ENCODE assay signal across 1 cellular context in genomic region chr1:39901486-39902120, GRCh38.
TF ChIP-seq lines count a peak whose summit lies in the region.

Gene MYCL, minus strand, starts transcription at chr1:39901917. Its CDS starts 483 bp downstream, at chr1:39901434.

TF ChIP-seq in K562, 482 proteins besides CTCF, POLR2A, EP300 and RAD21 (continued from another document and continues in another):
- TF ChIP-seq ID3 (CRISPR knock-in tag; IDR thresholded peaks at IDR 0.05), result no peak
- TF ChIP-seq ID3 (tag; IDR thresholded peaks at IDR 0.05), result peak; percentile 94
- peak; percentile 70 for TF ChIP-seq SIN3B (IDR thresholded peaks at IDR 0.05; ENCODE audit: low read depth)
- TF ChIP-seq ZNF79 (CRISPR knock-in tag; IDR thresholded peaks at IDR 0.05; ENCODE audit: low read depth), result no peak
- no peak for TF ChIP-seq MCM3 (IDR thresholded peaks at IDR 0.05)
- peak; percentile 93 for TF ChIP-seq ZNF668 (CRISPR knock-in tag; IDR thresholded peaks at IDR 0.05)
- TF ChIP-seq POLR2AphosphoS5 (IDR thresholded peaks at IDR 0.05; ENCODE audit: control insufficient read depth, insufficient read depth, low read depth, low read length), result peak; percentile 34; the same call in 1 of the 2 replicates
- TF ChIP-seq ZBTB34 (CRISPR knock-in tag; IDR thresholded peaks at IDR 0.05), result peak; percentile 48; the same call in 1 of the 2 replicates
- peak; percentile 3 for TF ChIP-seq CHD1 (IDR thresholded peaks at IDR 0.05; ENCODE audit: low read length)
- TF ChIP-seq MBD2 (IDR thresholded peaks at IDR 0.05; ENCODE audit: borderline replicate concordance, low read depth), result no peak
- peak; percentile 48; the same call in 1 of the 2 replicates for TF ChIP-seq BHLHE40 (IDR thresholded peaks at IDR 0.05; ENCODE audit: low read length)
- TF ChIP-seq MTA3 (IDR thresholded peaks at IDR 0.05; ENCODE audit: borderline replicate concordance), result no peak; the same call in 1 of the 2 replicates
- peak; percentile 90 for TF ChIP-seq TCF15 (CRISPR knock-in tag; IDR thresholded peaks at IDR 0.05)
- peak; percentile 99 for TF ChIP-seq ZNF644 (tag; IDR thresholded peaks at IDR 0.05; ENCODE audit: low read depth)
- peak; percentile 83; the same call in 1 of the 2 replicates for TF ChIP-seq ZBTB17 (CRISPR knock-in tag; IDR thresholded peaks at IDR 0.05)
- TF ChIP-seq CLOCK (CRISPR knock-in tag; IDR thresholded peaks at IDR 0.05; ENCODE audit: borderline replicate concordance), result peak; percentile 6; the same call in 1 of the 2 replicates
- no peak for TF ChIP-seq ATF3 (IDR thresholded peaks at IDR 0.05)
- TF ChIP-seq ATF3 (CRISPR knock-in tag; conservative IDR thresholded peaks at IDR 0.05), result no peak
- peak; percentile 100 for TF ChIP-seq ZNF395 (CRISPR knock-in tag; IDR thresholded peaks at IDR 0.05)
- peak; percentile 66 for TF ChIP-seq FOSL1 (tag; conservative IDR thresholded peaks at IDR 0.05)
- TF ChIP-seq ZNF175 (CRISPR knock-in tag; IDR thresholded peaks at IDR 0.05; ENCODE audit: low read depth), result peak; percentile 99
- no peak for TF ChIP-seq PATZ1 (CRISPR knock-in tag; IDR thresholded peaks at IDR 0.05; ENCODE audit: borderline replicate concordance)
- no peak for TF ChIP-seq CREB1 (IDR thresholded peaks at IDR 0.05)
- TF ChIP-seq CREB1 (CRISPR knock-in tag; IDR thresholded peaks at IDR 0.05), result no peak
- no peak for TF ChIP-seq IRF2 (CRISPR knock-in tag; IDR thresholded peaks at IDR 0.05)
- TF ChIP-seq ZNF699 (CRISPR knock-in tag; IDR thresholded peaks at IDR 0.05; ENCODE audit: insufficient replicate concordance), result no peak
- no peak for TF ChIP-seq ZC3H8 (IDR thresholded peaks at IDR 0.05)
- TF ChIP-seq ZFP36 (IDR thresholded peaks at IDR 0.05; ENCODE audit: low read depth, low read length, partially characterized antibody), result no peak
- TF ChIP-seq SRSF1 (IDR thresholded peaks at IDR 0.05; ENCODE audit: low read depth, low read length), result no peak
- TF ChIP-seq ZNF695 (CRISPR knock-in tag; IDR thresholded peaks at IDR 0.05), result peak; percentile 74; the same call in 1 of the 2 replicates
- peak; percentile 44 for TF ChIP-seq MEIS2 (IDR thresholded peaks at IDR 0.05; ENCODE audit: partially characterized antibody)
- no peak for TF ChIP-seq HMG20A (CRISPR knock-in tag; conservative IDR thresholded peaks at IDR 0.05)
- TF ChIP-seq ZNF584 (CRISPR knock-in tag; IDR thresholded peaks at IDR 0.05; ENCODE audit: low read depth), result peak; percentile 99
- 0 out of 2 replicates have a peak, but pooled peaks have one; percentile 33 for TF ChIP-seq CAMTA2 (CRISPR knock-in tag; conservative IDR thresholded peaks at IDR 0.05)
- peak; percentile 94 for TF ChIP-seq ZNF76 (CRISPR knock-in tag; IDR thresholded peaks at IDR 0.05; ENCODE audit: borderline replicate concordance)
- TF ChIP-seq POU5F1 (IDR thresholded peaks at IDR 0.05; ENCODE audit: borderline replicate concordance, low read depth, low read length, partially characterized antibody), result no peak
- peak; percentile 80 for TF ChIP-seq REST (CRISPR knock-in tag; IDR thresholded peaks at IDR 0.05; ENCODE audit: low read depth)
- TF ChIP-seq NCOA4 (IDR thresholded peaks at IDR 0.05; ENCODE audit: partially characterized antibody), result no peak
- TF ChIP-seq FOXK2 (conservative IDR thresholded peaks at IDR 0.05 in 1 of 2, IDR thresholded peaks at IDR 0.05 in 1 of 2; ENCODE audit: low read depth in 2 of 2), result no peak
- TF ChIP-seq MYC (IDR thresholded peaks at IDR 0.05; ENCODE audit: low read depth, low read length), result peak; percentile 79
- no peak for TF ChIP-seq MYC (CRISPR knock-in tag; IDR thresholded peaks at IDR 0.05; ENCODE audit: borderline replicate concordance, low read depth)
- TF ChIP-seq ZBTB1 (CRISPR knock-in tag; IDR thresholded peaks at IDR 0.05; ENCODE audit: borderline replicate concordance, low read depth), result peak; percentile 66; the same call in 1 of the 2 replicates
- TF ChIP-seq MCM7 (IDR thresholded peaks at IDR 0.05), result no peak
- peak; percentile 93 for TF ChIP-seq RB1 (IDR thresholded peaks at IDR 0.05; ENCODE audit: low read depth)
- TF ChIP-seq ZNF280A (IDR thresholded peaks at IDR 0.05; ENCODE audit: low read depth, partially characterized antibody), result no peak
- peak; percentile 48; the same call in 1 of the 2 replicates for TF ChIP-seq ATF4 (CRISPR knock-in tag; IDR thresholded peaks at IDR 0.05)
- no peak for TF ChIP-seq PYGO2 (tag; IDR thresholded peaks at IDR 0.05)
- TF ChIP-seq HNRNPLL (IDR thresholded peaks at IDR 0.05; ENCODE audit: low read depth, low read length, poor library complexity, severe bottlenecking), result peak; percentile 5
- TF ChIP-seq NR2C2 (CRISPR knock-in tag; IDR thresholded peaks at IDR 0.05), result no peak
- peak; percentile 69 for TF ChIP-seq NR2C2 (tag; IDR thresholded peaks at IDR 0.05)
- TF ChIP-seq YY1 (IDR thresholded peaks at IDR 0.05; ENCODE audit: borderline replicate concordance in 1 of 3, control insufficient read depth in 1 of 3, extremely low read depth in 1 of 3, insufficient read depth in 3 of 3, insufficient read length in 1 of 3, insufficient replicate concordance in 2 of 3, low read depth in 1 of 3, low read length in 2 of 3), result peak in 2 of 3 experiments; percentile 57 to 60
